Comparison of ENCODE assay signal across 22 cellular contexts in genomic region chr1:202862672-202863560, GRCh38. TPM values are rescaled to one million over a fixed set of nuclear protein-coding genes. Genes with fewer than 3 reads are reported as not detected.
A peak's percentile ranks its signal among the peaks of the same experiment; 100 is the strongest.
DNase-seq lines count a peak whose midpoint lies in the region; ATAC-seq, FAIRE-seq and TF ChIP-seq lines count a peak whose summit lies in the region.
"Had no signal": no experiment of that assay in that cellular context is flagged by ENCODE, and none has a peak within 500 bp of the region (broad histone marks: within the 10 kb centered on the region; RNA-seq: fewer than 3 reads in every experiment).

No MANE protein-coding gene starts in this region.

- no peak overlapping the region for H3K27ac Mint-ChIP-seq in activated T-cell treated with anti-CD3 and anti-CD28 coated beads, Interleukin-2, amount 50 U/mL, for 72 hours
- H3K27ac Mint-ChIP-seq in brain (peak overlapping the region in 1 of 5 experiments; percentile 31), mesothelial cell of epicardium (no peak overlapping the region), type B pancreatic cell (no peak overlapping the region)
- H3K27ac Mint-ChIP-seq: activated B cell treated with CpG ODN at 0.5 μM for 24 hours; stimulated activated memory B cell treated with anti-CD40 and anti-IgM and Interleukin-4, amounts not matched to agents 10 μg/mL and 1 μg/mL and 100 μg/mL, for 72 hours had no signal

- peaks cover 57% of the 10 kb centered on the region for H3K27me3 Mint-ChIP-seq in activated T-cell treated with anti-CD3 and anti-CD28 coated beads, Interleukin-2, amount 50 U/mL, for 72 hours (ENCODE audit: low read depth)
- peaks cover 19% of the 10 kb centered on the region for H3K27me3 Mint-ChIP-seq in brain
- peaks cover 8% of the 10 kb centered on the region for H3K27me3 Mint-ChIP-seq in mesothelial cell of epicardium (ENCODE audit: low read depth)
- H3K27me3 Mint-ChIP-seq in type B pancreatic cell = peaks cover 2% of the 10 kb centered on the region

- H3K9me3 Mint-ChIP-seq in activated T-cell treated with anti-CD3 and anti-CD28 coated beads, Interleukin-2, amount 50 U/mL, for 72 hours = no peaks in the 10 kb centered on the region
- no peaks in the 10 kb centered on the region for H3K9me3 Mint-ChIP-seq in brain
- no peaks in the 10 kb centered on the region for H3K9me3 Mint-ChIP-seq in mesothelial cell of epicardium
- H3K9me3 Mint-ChIP-seq in type B pancreatic cell = no peaks in the 10 kb centered on the region
- H3K9me3 Mint-ChIP-seq: activated B cell treated with CpG ODN at 0.5 μM for 24 hours; stimulated activated memory B cell treated with anti-CD40 and anti-IgM and Interleukin-4, amounts not matched to agents 10 μg/mL and 1 μg/mL and 100 μg/mL, for 72 hours had no signal

- H3K36me3 Mint-ChIP-seq in activated T-cell treated with anti-CD3 and anti-CD28 coated beads, Interleukin-2, amount 50 U/mL, for 72 hours (ENCODE audit: insufficient read depth in 2 of 2) = no peaks in the 10 kb centered on the region
- H3K36me3 Mint-ChIP-seq in brain (no peaks in the 10 kb centered on the region), mesothelial cell of epicardium (no peaks in the 10 kb centered on the region), type B pancreatic cell (no peaks in the 10 kb centered on the region)
- H3K36me3 Mint-ChIP-seq: stimulated activated memory B cell treated with anti-CD40 and anti-IgM and Interleukin-4, amounts not matched to agents 10 μg/mL and 1 μg/mL and 100 μg/mL, for 72 hours had no signal

- TF ChIP-seq CTCF in brain (conservative IDR thresholded peaks at IDR 0.05) (no peak), mesothelial cell of epicardium (IDR thresholded peaks at IDR 0.05; ENCODE audit: unreplicated experiment) (no peak), type B pancreatic cell (conservative IDR thresholded peaks at IDR 0.05) (no peak)

- no peak for FAIRE-seq in frontal cortex (lab: Jason Lieb, UNC)
- FAIRE-seq: A204.1, keratinocyte had no signal

- peaks cover 11% of the 10 kb centered on the region for H3K4me1 Mint-ChIP-seq in activated T-cell treated with anti-CD3 and anti-CD28 coated beads, Interleukin-2, amount 50 U/mL, for 72 hours (ENCODE audit: low read depth)
- H3K4me1 Mint-ChIP-seq in brain (peaks cover 15% of the 10 kb centered on the region), mesothelial cell of epicardium (peaks cover 10% of the 10 kb centered on the region), type B pancreatic cell (ENCODE audit: unreplicated experiment) (peaks cover 11% of the 10 kb centered on the region)

- peak overlapping the region; percentile 36 to 78 for H3K4me3 Mint-ChIP-seq in activated T-cell treated with anti-CD3 and anti-CD28 coated beads, Interleukin-2, amount 50 U/mL, for 72 hours
- peak overlapping the region in 4 of 5 experiments; percentile 91 to 95 (median 94) for H3K4me3 Mint-ChIP-seq in brain
- H3K4me3 Mint-ChIP-seq in mesothelial cell of epicardium = peak overlapping the region; percentile 90
- peak overlapping the region; percentile 94 for H3K4me3 Mint-ChIP-seq in type B pancreatic cell

- ATAC-seq in activated T-cell treated with anti-CD3 and anti-CD28 coated beads, Interleukin-2, amount 50 U/mL, for 72 hours (replicated peaks in 1 of 2) = no peak

- DNase-seq in activated T-cell treated with anti-CD3 and anti-CD28 coated beads, Interleukin-2, amount 50 U/mL, for 72 hours = no peak
- no peak for DNase-seq in activated T-cell treated with anti-CD3 and anti-CD28 coated beads, Interleukin-2, amount 50 U/mL, for 48 hours
- DNase-seq in mesothelial cell of epicardium (ENCODE audit: low spot score in 2 of 2, unreplicated experiment in 2 of 2) (no peak), type B pancreatic cell (ENCODE audit: extremely low spot score, unreplicated experiment) (no peak), frontal cortex (ENCODE audit: low spot score in 2 of 2) (no peak), ureter (ENCODE audit: low spot score) (no peak), cerebellar cortex (ENCODE audit: low spot score) (no peak)
- DNase-seq: activated B cell treated with CpG ODN at 0.5 μM for 24 hours; activated effector memory CD4-positive, alpha-beta T cell treated with anti-CD3 and anti-CD28 coated beads, Interleukin-2, amount 50 U/mL, for 16 hours; heart right ventricle; Karpas-422; NCI-H1417 treated with DMSO at 0.1 percent for 48 hours; posterior cingulate gyrus; trophoblast cell had no signal

RNA-seq across cellular contexts. Expression of gene RABIF, which starts 26.0 kb away (rescaled TPM):
- total RNA-seq in activated T-cell treated with anti-CD3 and anti-CD28 coated beads, Interleukin-2, amount 50 U/mL, for 72 hours = 10 to 100 TPM in 1 of 2 donors, 1 to 10 TPM in 1; 8.4 to 10.8 TPM
- polyA plus RNA-seq in brain (ENCODE audit: insufficient read depth, low read depth, low replicate concordance) = 19.2 TPM
- total RNA-seq in mesothelial cell of epicardium = 5.9 to 7.0 TPM (median 6.5 TPM) in 3 replicates
- 7.0 and 10.0 TPM in 2 replicates for total RNA-seq in type B pancreatic cell (ENCODE audit: low replicate concordance)
- 15.5 TPM for total RNA-seq in frontal cortex
- total RNA-seq in ureter = 6.9 TPM

RNA-seq across cellular contexts. Expression of gene PCAT6, which starts 52.2 kb away (rescaled TPM):
- total RNA-seq in activated T-cell treated with anti-CD3 and anti-CD28 coated beads, Interleukin-2, amount 50 U/mL, for 72 hours = 1 to 10 TPM; 1.0 to 1.8 TPM
- 14.5 TPM for polyA plus RNA-seq in brain (ENCODE audit: insufficient read depth, low read depth, low replicate concordance)
- 9.9 to 10.6 TPM (median 9.9 TPM) in 3 replicates for total RNA-seq in mesothelial cell of epicardium
- 7.9 and 13.9 TPM in 2 replicates for total RNA-seq in type B pancreatic cell (ENCODE audit: low replicate concordance)
- total RNA-seq in frontal cortex = not detected
- total RNA-seq in ureter = 2.6 TPM
- total RNA-seq: ascending aorta; mononuclear cell; T-helper 1 cell treated with Interleukin-12 subunit alpha and Interleukin-12 subunit beta and Interleukin-4 antibody, amounts not matched to agents 30 ng/mL and 1 ng/mL, for 36 hours had no signal
- polyA plus RNA-seq: CD14-positive monocyte had no signal

RNA-seq across cellular contexts. Expression of gene KDM5B, which starts 54.7 kb away (rescaled TPM):
- 10 to 100 TPM; 47.0 to 53.6 TPM for total RNA-seq in activated T-cell treated with anti-CD3 and anti-CD28 coated beads, Interleukin-2, amount 50 U/mL, for 72 hours
- polyA plus RNA-seq in brain (ENCODE audit: insufficient read depth, low read depth, low replicate concordance) = 61.5 TPM
- 230 to 265 TPM (median 260 TPM) in 3 replicates for total RNA-seq in mesothelial cell of epicardium
- 165 and 182 TPM in 2 replicates for total RNA-seq in type B pancreatic cell (ENCODE audit: low replicate concordance)
- total RNA-seq in frontal cortex = 148 TPM
- 139 TPM for total RNA-seq in ureter
